21 cellular contexts compared by ENCODE assay signal in genomic region chr12:29578070-29578469, GRCh38.
DNase-seq lines count a peak whose midpoint lies in the region; ATAC-seq and TF ChIP-seq lines count a peak whose summit lies in the region.
"Had no signal": no experiment of that assay in that cellular context is flagged by ENCODE, and none has a peak within 500 bp of the region (broad histone marks: within the 10 kb centered on the region; RNA-seq: fewer than 3 reads in every experiment).

No MANE protein-coding gene starts in this region.

- WGBS in psoas muscle, 3 donors = 15 to 29% (median 22%) methylated on average over 1 of the region's 1 CpG
- WGBS in tibial nerve, 2 donors = 0% methylated on average over 1 of the region's 1 CpG

- ATAC-seq in Right ventricle myocardium superior (ENCODE audit: poor library complexity) (peak; percentile 67), psoas muscle (peak in 1 of 4 donors; percentile 52), SK-N-SH treated with all-trans-retinoic acid at 6 μM for 48 hours (no peak), HG03442 (IDR thresholded peaks at IDR 0.05; ENCODE audit: unreplicated experiment) (no peak)
- ATAC-seq: activated naive CD8-positive, alpha-beta T cell treated with anti-CD3 and anti-CD28 coated beads, Interleukin-2, amount 50 U/mL, for 24 hours; stimulated activated memory B cell treated with anti-CD40 and anti-IgM and Interleukin-4, amounts not matched to agents 10 μg/mL and 1 μg/mL and 100 μg/mL, for 72 hours; T-helper 17 cell had no signal

- H3K9me3 ChIP-seq in psoas muscle (no peaks in the 10 kb centered on the region), tibial nerve (no peaks in the 10 kb centered on the region)
- H3K9me3 ChIP-seq: breast epithelium, SJSA1, transverse colon had no signal

- H3K27me3 ChIP-seq in psoas muscle (ENCODE audit: insufficient read depth in 3 of 3, low read length in 2 of 3) (no peaks in the 10 kb centered on the region), tibial nerve (no peaks in the 10 kb centered on the region)
- H3K27me3 ChIP-seq: breast epithelium, dorsolateral prefrontal cortex, SJSA1, transverse colon had no signal

- H3K27ac ChIP-seq in psoas muscle (peak overlapping the region; percentile 13), tibial nerve (peak overlapping the region in 3 of 4 donors; percentile 6 to 71 (median 60))
- H3K27ac ChIP-seq: GM23248, PC-9, SJSA1 had no signal

- TF ChIP-seq POLR2A in tibial nerve (IDR thresholded peaks at IDR 0.05) = no peak

- H3K36me3 ChIP-seq in psoas muscle (ENCODE audit: insufficient read depth in 1 of 2, low read depth in 1 of 2) = peaks cover 0 to 15% of the 10 kb centered on the region in 2 donors
- H3K36me3 ChIP-seq in tibial nerve = no peaks in the 10 kb centered on the region
- H3K36me3 ChIP-seq: breast epithelium, SJSA1, transverse colon had no signal

- H3K4me1 ChIP-seq in psoas muscle (peaks cover 13% of the 10 kb centered on the region), tibial nerve (peaks cover 0 to 46% (median 11%) of the 10 kb centered on the region in 4 donors)
- H3K4me1 ChIP-seq: breast epithelium had no signal

- H3K4me3 ChIP-seq in cardiac fibroblast (replicated peaks in 1 of 2; ENCODE audit: low read depth in 2 of 2, low read length in 2 of 2) = no peak overlapping the region
- H3K4me3 ChIP-seq in psoas muscle = no peak overlapping the region
- no peak overlapping the region for H3K4me3 ChIP-seq in tibial nerve
- H3K4me3 ChIP-seq: breast epithelium, dorsolateral prefrontal cortex, GM23248, PC-9, SJSA1, transverse colon had no signal

- intact Hi-C loops in Right ventricle myocardium superior (cut with DNase I) (no loop called here), psoas muscle (cut with DNase I) (no loop called here)

- TF ChIP-seq CTCF in cardiac fibroblast (IDR thresholded peaks at IDR 0.05; ENCODE audit: low read depth, low read length) (no peak), psoas muscle (IDR thresholded peaks at IDR 0.05) (no peak), tibial nerve (IDR thresholded peaks at IDR 0.05) (no peak)

- DNase-seq in cardiac fibroblast (ENCODE audit: low read depth in 2 of 2) = peak; percentile 54 to 65
- DNase-seq in Right ventricle myocardium superior = no peak
- no peak for DNase-seq in psoas muscle
- DNase-seq in tibial nerve (ENCODE audit: low spot score in 2 of 2) = no peak
- no peak for DNase-seq in T-helper 1 cell
- DNase-seq: activated CD8-positive, alpha-beta memory T cell treated with anti-CD3 and anti-CD28 coated beads, Interleukin-2, amount 50 U/mL, for 48 hours; activated effector memory CD4-positive, alpha-beta T cell treated with anti-CD3 and anti-CD28 coated beads, Interleukin-2, amount 50 U/mL, for 16 hours; activated naive CD8-positive, alpha-beta T cell treated with anti-CD3 and anti-CD28 coated beads, Interleukin-2, amount 50 U/mL, for 24 hours; dorsolateral prefrontal cortex; MM.1S; NCI-H1694 treated with DMSO at 0.1 percent for 48 hours; NCI-H82; PC-9; T-helper 17 cell; transverse colon had no signal

- peak; percentile 32 to 83 for TF ChIP-seq EP300 in tibial nerve (IDR thresholded peaks at IDR 0.05)

TF ChIP-seq in SK-N-SH treated with all-trans-retinoic acid at 6 μM for 48 hours, 23 proteins besides CTCF, POLR2A, EP300 and RAD21:
- TF ChIP-seq ZC3H10 (CRISPR knock-in tag; IDR thresholded peaks at IDR 0.05) (no peak), SNAI2 (CRISPR knock-in tag; IDR thresholded peaks at IDR 0.05) (no peak), CSDC2 (CRISPR knock-in tag; IDR thresholded peaks at IDR 0.05) (no peak)
TF ChIP-seq in SK-N-SH treated with all-trans-retinoic acid at 6 μM for 48 hours: peak in this region for 0.

Comparison
In these comparisons a context has a peak if more than half of its experiments do, and no peak if none do; other contexts are left out.
1. DNase-seq: peak in cardiac fibroblast (2 of 2); none in Right ventricle myocardium superior (single experiment), psoas muscle (0 of 2), tibial nerve (0 of 2) and T-helper 1 cell (0 of 5).